Comparison of ENCODE assay signal across 22 cellular contexts in the genomic region with DNA sequence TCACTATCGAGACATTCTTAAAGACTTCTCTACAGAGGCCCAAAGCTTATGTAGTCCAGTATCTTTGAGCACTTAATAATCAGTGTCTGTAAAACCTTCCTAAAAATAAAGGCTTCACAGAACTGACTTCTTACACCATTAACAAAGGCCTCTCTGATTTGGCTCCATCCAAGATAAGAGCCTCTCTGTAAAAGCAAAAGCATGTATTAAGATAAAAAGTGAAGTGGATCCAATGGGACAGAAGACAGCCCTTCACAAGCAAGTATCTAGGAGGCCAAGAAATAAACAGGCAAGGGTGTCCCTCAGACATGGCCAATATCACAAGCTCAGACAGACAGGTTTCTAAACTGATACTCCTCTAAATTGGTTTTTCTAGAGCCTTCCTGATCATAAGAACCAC.
"Had no signal": no experiment of that assay in that cellular context is flagged by ENCODE, and none has a peak within 500 bp of the region (broad histone marks: within the 10 kb centered on the region; RNA-seq: fewer than 3 reads in every experiment).

No MANE protein-coding gene starts in this region.

- H3K9me3 Mint-ChIP-seq: activated CD4-positive, alpha-beta T cell treated with anti-CD3 and anti-CD28 coated beads, Interleukin-2, amount 10 ng/mL, durations not matched to agents 7 days and 5 days; activated CD8-positive, alpha-beta T cell treated with anti-CD3 and anti-CD28 coated beads for 36 hours; activated naive CD4-positive, alpha-beta T cell treated with anti-CD3 and anti-CD28 coated beads, Interleukin-2, amount 50 U/mL, for 24 hours; activated naive CD8-positive, alpha-beta T cell treated with anti-CD3 and anti-CD28 coated beads, Interleukin-2, amount 50 U/mL, for 24 hours; activated T-helper 2 cell treated with anti-CD3 and anti-CD28 coated beads, Interferon-gamma antibody, Interleukin-2, Interleukin-4, amounts not matched to agents 10 μg/mL and 5 μg/mL and 100 μg/mL, durations not matched to agents 14 hours and 24 hours and 36 hours; memory B cell; natural killer cell had no signal

- H3K27ac Mint-ChIP-seq: activated CD4-positive, alpha-beta T cell treated with anti-CD3 and anti-CD28 coated beads, Interleukin-2, amount 10 ng/mL, durations not matched to agents 7 days and 5 days; activated CD8-positive, alpha-beta T cell treated with anti-CD3 and anti-CD28 coated beads for 36 hours; activated naive CD4-positive, alpha-beta T cell treated with anti-CD3 and anti-CD28 coated beads, Interleukin-2, amount 50 U/mL, for 24 hours; activated naive CD8-positive, alpha-beta T cell treated with anti-CD3 and anti-CD28 coated beads, Interleukin-2, amount 50 U/mL, for 24 hours; activated T-helper 2 cell treated with anti-CD3 and anti-CD28 coated beads, Interferon-gamma antibody, Interleukin-2, Interleukin-4, amounts not matched to agents 10 μg/mL and 5 μg/mL and 100 μg/mL, durations not matched to agents 14 hours and 24 hours and 36 hours; memory B cell; natural killer cell had no signal

- H3K4me1 ChIP-seq: right lobe of liver had no signal

- H3K36me3 ChIP-seq: neutrophil, right lobe of liver had no signal

- H3K27ac ChIP-seq: coronary artery, neutrophil, right lobe of liver had no signal

- H3K4me1 Mint-ChIP-seq: activated CD4-positive, alpha-beta T cell treated with anti-CD3 and anti-CD28 coated beads, Interleukin-2, amount 10 ng/mL, durations not matched to agents 7 days and 5 days; activated naive CD4-positive, alpha-beta T cell treated with anti-CD3 and anti-CD28 coated beads, Interleukin-2, amount 50 U/mL, for 24 hours; activated naive CD8-positive, alpha-beta T cell treated with anti-CD3 and anti-CD28 coated beads, Interleukin-2, amount 50 U/mL, for 24 hours had no signal

- H3K27me3 Mint-ChIP-seq: memory B cell had no signal

- H3K4me3 Mint-ChIP-seq: activated CD4-positive, alpha-beta T cell treated with anti-CD3 and anti-CD28 coated beads, Interleukin-2, amount 10 ng/mL, durations not matched to agents 7 days and 5 days; activated CD8-positive, alpha-beta T cell treated with anti-CD3 and anti-CD28 coated beads for 36 hours; activated naive CD4-positive, alpha-beta T cell treated with anti-CD3 and anti-CD28 coated beads, Interleukin-2, amount 50 U/mL, for 24 hours; activated naive CD8-positive, alpha-beta T cell treated with anti-CD3 and anti-CD28 coated beads, Interleukin-2, amount 50 U/mL, for 24 hours; memory B cell; natural killer cell had no signal

- ATAC-seq: activated CD8-positive, alpha-beta T cell treated with anti-CD3 and anti-CD28 coated beads for 36 hours; activated naive CD8-positive, alpha-beta T cell treated with anti-CD3 and anti-CD28 coated beads, Interleukin-2, amount 50 U/mL, for 24 hours; gastroesophageal sphincter; natural killer cell; right lobe of liver; SK-N-SH treated with all-trans-retinoic acid at 6 μM for 48 hours; stimulated activated naive CD8-positive, alpha-beta T cell treated with anti-CD3 and anti-CD28 coated beads, Interleukin-15, Interleukin-2, amounts not matched to agents 100 U/mL and 50 U/mL, for 24 hours had no signal

- DNase-seq: activated CD4-positive, alpha-beta T cell treated with anti-CD3 and anti-CD28 coated beads for 1 hour; activated CD4-positive, alpha-beta T cell treated with anti-CD3 and anti-CD28 coated beads, Interleukin-2, amount 10 ng/mL, durations not matched to agents 7 days and 5 days; activated CD8-positive, alpha-beta T cell treated with anti-CD3 and anti-CD28 coated beads for 36 hours; activated naive CD8-positive, alpha-beta T cell treated with anti-CD3 and anti-CD28 coated beads, Interleukin-2, amount 50 U/mL, for 24 hours; activated T-cell treated with anti-CD3 and anti-CD28 coated beads, Interleukin-2, amount 50 U/mL, for 48 hours; dorsolateral prefrontal cortex; effector memory CD4-positive, alpha-beta T cell; erythroblast; hippocampal formation; left cardiac atrium; natural killer cell; right lobe of liver; stimulated activated CD4-positive, alpha-beta T cell treated with anti-CD3 and anti-CD28 coated beads, Interleukin-4, amount 100 ng/mL, for 1 hour; stimulated activated naive CD8-positive, alpha-beta T cell treated with anti-CD3 and anti-CD28 coated beads, Interleukin-15, Interleukin-2, amounts not matched to agents 100 U/mL and 50 U/mL, for 24 hours; T-helper 2 cell had no signal

- H3K36me3 Mint-ChIP-seq: activated naive CD4-positive, alpha-beta T cell treated with anti-CD3 and anti-CD28 coated beads, Interleukin-2, amount 50 U/mL, for 24 hours; natural killer cell had no signal

- H3K9me3 ChIP-seq: gastroesophageal sphincter, neutrophil, right lobe of liver had no signal

- H3K4me3 ChIP-seq: coronary artery, dorsolateral prefrontal cortex, gastroesophageal sphincter, right lobe of liver had no signal

- H3K27me3 ChIP-seq: dorsolateral prefrontal cortex, gastroesophageal sphincter, neutrophil, right lobe of liver had no signal
